In genomic region chr1:60705026-60705425, GRCh38 we compare ENCODE assay signal across 7 cellular contexts.
"Had no signal": no experiment of that assay in that cellular context is flagged by ENCODE, and none has a peak within 500 bp of the region (broad histone marks: within the 10 kb centered on the region; RNA-seq: fewer than 3 reads in every experiment).

No MANE protein-coding gene starts in this region.

- H3K4me3 Mint-ChIP-seq: IgD-negative memory B cell had no signal

- DNase-seq: IMR-90, KBM-7, KG1 had no signal

- H3K4me3 ChIP-seq: K562 had no signal

- H3K27ac Mint-ChIP-seq: IgD-negative memory B cell had no signal

- H3K4me1 Mint-ChIP-seq: IgD-negative memory B cell had no signal

- H3K27me3 Mint-ChIP-seq: IgD-negative memory B cell had no signal

- ATAC-seq: HepG2, K562 had no signal

- H3K27ac ChIP-seq: HL-60 had no signal
